ENCODE assay signal across 29 cellular contexts in genomic region chrY:13362668-13363067, GRCh38.
A peak's percentile ranks its signal among the peaks of the same experiment; 100 is the strongest.
DNase-seq lines count a peak whose midpoint lies in the region; ATAC-seq and TF ChIP-seq lines count a peak whose summit lies in the region.
"Had no signal": no experiment of that assay in that cellular context is flagged by ENCODE, and none has a peak within 500 bp of the region (broad histone marks: within the 10 kb centered on the region; RNA-seq: fewer than 3 reads in every experiment).

No MANE protein-coding gene starts in this region.

- intact Hi-C loops in activated naive CD4-positive, alpha-beta T cell treated with anti-CD3 and anti-CD28 coated beads for 36 hours (cut with micrococcal nuclease): loop anchor here (1.0 kb wide), 1 partner anchor 9 kb away; no protein-coding TSS in a partner anchor
- intact Hi-C loops in naive thymus-derived CD4-positive, alpha-beta T cell (cut with micrococcal nuclease): no loop called here

- H3K27ac Mint-ChIP-seq in activated naive CD4-positive, alpha-beta T cell treated with anti-CD3 and anti-CD28 coated beads for 36 hours: peak overlapping the region; percentile 73
- H3K27ac Mint-ChIP-seq in HFFc6 (peak overlapping the region; percentile 42), T-helper 17 cell (peak overlapping the region; percentile 70)
- H3K27ac Mint-ChIP-seq in naive thymus-derived CD4-positive, alpha-beta T cell: peak overlapping the region in 3 of 9 donors; percentile 14 to 77 (median 45)
- H3K27ac Mint-ChIP-seq: activated CD8-positive, alpha-beta memory T cell treated with anti-CD3 and anti-CD28 coated beads, Interleukin-2, amount 10 ng/mL, durations not matched to agents 7 days and 5 days; dendritic cell treated with granulocyte-macrophage colony-stimulating factor and Interleukin-4, amounts not matched to agents 40 ng/mL and 50 ng/mL, for 4 days; neural progenitor cell had no signal

- no peaks in the 10 kb centered on the region for H3K4me1 ChIP-seq in naive thymus-derived CD4-positive, alpha-beta T cell (ENCODE audit: control insufficient read depth in 2 of 2, insufficient read depth in 2 of 2, low read length in 2 of 2)
- H3K4me1 ChIP-seq: BLaER1, Caco-2, neural progenitor cell had no signal

- H3K4me3 Mint-ChIP-seq in activated naive CD4-positive, alpha-beta T cell treated with anti-CD3 and anti-CD28 coated beads for 36 hours: no peak overlapping the region
- H3K4me3 Mint-ChIP-seq in HFFc6: no peak overlapping the region
- H3K4me3 Mint-ChIP-seq in T-helper 17 cell: no peak overlapping the region
- H3K4me3 Mint-ChIP-seq in naive thymus-derived CD4-positive, alpha-beta T cell: no peak overlapping the region
- H3K4me3 Mint-ChIP-seq: activated CD8-positive, alpha-beta memory T cell treated with anti-CD3 and anti-CD28 coated beads, Interleukin-2, amount 10 ng/mL, durations not matched to agents 7 days and 5 days; dendritic cell treated with granulocyte-macrophage colony-stimulating factor and Interleukin-4, amounts not matched to agents 40 ng/mL and 50 ng/mL, for 4 days; neural progenitor cell had no signal

- POLR2A ChIA-PET in naive thymus-derived CD4-positive, alpha-beta T cell (lab: Charles Lee): interaction anchor here (0.9 kb wide), 1 partner anchor 12 kb away, joined by 3 read pairs; no protein-coding TSS in a partner anchor
- POLR2A ChIA-PET in RWPE1 (lab: Yijun Ruan, JAX; ENCODE audit: low non-redundant PET): no interaction called here

- peaks cover 4% of the 10 kb centered on the region for H3K36me3 Mint-ChIP-seq in activated naive CD4-positive, alpha-beta T cell treated with anti-CD3 and anti-CD28 coated beads for 36 hours (ENCODE audit: low read depth)
- no peaks in the 10 kb centered on the region for H3K36me3 Mint-ChIP-seq in HFFc6 (ENCODE audit: low read depth)
- no peaks in the 10 kb centered on the region for H3K36me3 Mint-ChIP-seq in T-helper 17 cell (ENCODE audit: low read depth)
- peaks cover 0 to 8% (median 0%) of the 10 kb centered on the region in 5 donors for H3K36me3 Mint-ChIP-seq in naive thymus-derived CD4-positive, alpha-beta T cell
- H3K36me3 Mint-ChIP-seq: neural progenitor cell had no signal

- H3K36me3 ChIP-seq in naive thymus-derived CD4-positive, alpha-beta T cell (ENCODE audit: control insufficient read depth in 2 of 3, insufficient read depth in 3 of 3, low read length in 3 of 3): peaks cover 0 to 3% (median 0%) of the 10 kb centered on the region in 3 experiments
- H3K36me3 ChIP-seq: BLaER1, neural progenitor cell had no signal

- TF ChIP-seq CTCF in HFFc6 (IDR thresholded peaks at IDR 0.05) (no peak), RWPE1 (conservative IDR thresholded peaks at IDR 0.05; ENCODE audit: low read depth) (no peak)

- DNase-seq in activated naive CD4-positive, alpha-beta T cell treated with anti-CD3 and anti-CD28 coated beads for 36 hours: no peak
- DNase-seq in activated naive CD4-positive, alpha-beta T cell treated with anti-CD3 and anti-CD28 coated beads, Interleukin-2, amount 50 U/mL, for 16 hours: no peak
- no peak for DNase-seq in HFFc6
- no peak for DNase-seq in T-helper 17 cell
- DNase-seq in naive thymus-derived CD4-positive, alpha-beta T cell: no peak
- no peak for DNase-seq in NCI-H2196 treated with DMSO at 0.1 percent for 48 hours (lab: John Stamatoyannopoulos, UW; ENCODE audit: unreplicated experiment)
- DNase-seq in SIG-M5 treated with dmso at 0.1 percent for 504 hours (lab: John Stamatoyannopoulos, UW; ENCODE audit: unreplicated experiment): no peak
- no peak for DNase-seq in RWPE1 (ENCODE audit: low spot score)
- DNase-seq: activated CD4-positive, alpha-beta T cell treated with anti-CD3 and anti-CD28 coated beads for 4 hours; activated CD8-positive, alpha-beta memory T cell treated with anti-CD3 and anti-CD28 coated beads, Interleukin-2, amount 10 ng/mL, durations not matched to agents 7 days and 5 days; aorta; Caco-2; GDM1; hippocampal formation; left cardiac atrium; mammary epithelial cell; NCI-H1092 treated with DMSO at 0.1 percent for 48 hours; NCI-H187; NCI-H2171; NCI-H510A treated with DMSO at 0.1 percent for 48 hours; NK-92 treated with Interleukin-12 subunit alpha and Interleukin-12 subunit beta, amount 100 ng/mL, for 24 hours; posterior cingulate gyrus; right cardiac atrium; stimulated activated CD4-positive, alpha-beta T cell treated with anti-CD3 and anti-CD28 coated beads, Interleukin-2, amount 100 ng/mL, for 24 hours; trophoblast cell had no signal

- no peaks in the 10 kb centered on the region for H3K27me3 ChIP-seq in naive thymus-derived CD4-positive, alpha-beta T cell (ENCODE audit: control insufficient read depth in 2 of 2, insufficient read depth in 2 of 2, low read length in 2 of 2)
- H3K27me3 ChIP-seq: BLaER1, neural progenitor cell had no signal

- CTCF ChIA-PET in activated naive CD4-positive, alpha-beta T cell treated with anti-CD3 and anti-CD28 coated beads for 36 hours (lab: Charles Lee): interaction anchor here (0.6 kb wide), 1 partner anchor 12 kb away, joined by 4 read pairs; no protein-coding TSS in a partner anchor
- CTCF ChIA-PET in naive thymus-derived CD4-positive, alpha-beta T cell (lab: Charles Lee): interaction anchor here (0.6 kb wide), 1 partner anchor 113 kb away, joined by 3 read pairs; no protein-coding TSS in a partner anchor
- CTCF ChIA-PET in RWPE1 (lab: Yijun Ruan, JAX): no interaction called here

- no peaks in the 10 kb centered on the region for H3K9me3 Mint-ChIP-seq in activated naive CD4-positive, alpha-beta T cell treated with anti-CD3 and anti-CD28 coated beads for 36 hours
- H3K9me3 Mint-ChIP-seq in HFFc6: no peaks in the 10 kb centered on the region
- H3K9me3 Mint-ChIP-seq in naive thymus-derived CD4-positive, alpha-beta T cell: no peaks in the 10 kb centered on the region
- H3K9me3 Mint-ChIP-seq: activated naive CD4-positive, alpha-beta T cell treated with anti-CD3 and anti-CD28 coated beads, Interleukin-2, amount 50 U/mL, for 72 hours; dendritic cell treated with granulocyte-macrophage colony-stimulating factor and Interleukin-4, amounts not matched to agents 40 ng/mL and 50 ng/mL, for 4 days; neural progenitor cell had no signal

- peaks cover 29% of the 10 kb centered on the region for H3K4me1 Mint-ChIP-seq in activated naive CD4-positive, alpha-beta T cell treated with anti-CD3 and anti-CD28 coated beads for 36 hours (ENCODE audit: low read depth)
- H3K4me1 Mint-ChIP-seq in HFFc6 (ENCODE audit: low read depth) (peaks cover 18% of the 10 kb centered on the region), T-helper 17 cell (peaks cover 3% of the 10 kb centered on the region)
- peaks cover 0 to 22% (median 9%) of the 10 kb centered on the region in 7 donors for H3K4me1 Mint-ChIP-seq in naive thymus-derived CD4-positive, alpha-beta T cell
- H3K4me1 Mint-ChIP-seq: neural progenitor cell had no signal

- no peaks in the 10 kb centered on the region for H3K27me3 Mint-ChIP-seq in activated naive CD4-positive, alpha-beta T cell treated with anti-CD3 and anti-CD28 coated beads for 36 hours (ENCODE audit: low read depth)
- H3K27me3 Mint-ChIP-seq in HFFc6 (ENCODE audit: insufficient read depth) (no peaks in the 10 kb centered on the region), T-helper 17 cell (no peaks in the 10 kb centered on the region)
- no peaks in the 10 kb centered on the region for H3K27me3 Mint-ChIP-seq in naive thymus-derived CD4-positive, alpha-beta T cell
- H3K27me3 Mint-ChIP-seq: activated CD8-positive, alpha-beta memory T cell treated with anti-CD3 and anti-CD28 coated beads, Interleukin-2, amount 10 ng/mL, durations not matched to agents 7 days and 5 days; dendritic cell treated with granulocyte-macrophage colony-stimulating factor and Interleukin-4, amounts not matched to agents 40 ng/mL and 50 ng/mL, for 4 days had no signal

- H3K4me3 ChIP-seq in naive thymus-derived CD4-positive, alpha-beta T cell (ENCODE audit: low read length): no peak overlapping the region
- H3K4me3 ChIP-seq: BLaER1, neural progenitor cell had no signal

- H3K9me3 ChIP-seq in T-helper 17 cell (ENCODE audit: control insufficient read depth, low read length, poor library complexity, severe bottlenecking): no peaks in the 10 kb centered on the region
- no peaks in the 10 kb centered on the region for H3K9me3 ChIP-seq in naive thymus-derived CD4-positive, alpha-beta T cell (ENCODE audit: control insufficient read depth in 2 of 3, low read length in 3 of 3)
- H3K9me3 ChIP-seq: BLaER1, Caco-2 had no signal

- ATAC-seq in T-helper 17 cell: no peak
- ATAC-seq in naive thymus-derived CD4-positive, alpha-beta T cell: peak; percentile 50
- ATAC-seq: activated CD8-positive, alpha-beta memory T cell treated with anti-CD3 and anti-CD28 coated beads, Interleukin-2, amount 10 ng/mL, durations not matched to agents 7 days and 5 days; left cardiac atrium; right cardiac atrium had no signal

- H3K27ac ChIP-seq in naive thymus-derived CD4-positive, alpha-beta T cell (ENCODE audit: low read depth, low read length): no peak overlapping the region
- no peak overlapping the region for H3K27ac ChIP-seq in RWPE1
- H3K27ac ChIP-seq: BLaER1, neural progenitor cell had no signal
